ENCODE assay signal across 8 cellular contexts in the genomic region with DNA sequence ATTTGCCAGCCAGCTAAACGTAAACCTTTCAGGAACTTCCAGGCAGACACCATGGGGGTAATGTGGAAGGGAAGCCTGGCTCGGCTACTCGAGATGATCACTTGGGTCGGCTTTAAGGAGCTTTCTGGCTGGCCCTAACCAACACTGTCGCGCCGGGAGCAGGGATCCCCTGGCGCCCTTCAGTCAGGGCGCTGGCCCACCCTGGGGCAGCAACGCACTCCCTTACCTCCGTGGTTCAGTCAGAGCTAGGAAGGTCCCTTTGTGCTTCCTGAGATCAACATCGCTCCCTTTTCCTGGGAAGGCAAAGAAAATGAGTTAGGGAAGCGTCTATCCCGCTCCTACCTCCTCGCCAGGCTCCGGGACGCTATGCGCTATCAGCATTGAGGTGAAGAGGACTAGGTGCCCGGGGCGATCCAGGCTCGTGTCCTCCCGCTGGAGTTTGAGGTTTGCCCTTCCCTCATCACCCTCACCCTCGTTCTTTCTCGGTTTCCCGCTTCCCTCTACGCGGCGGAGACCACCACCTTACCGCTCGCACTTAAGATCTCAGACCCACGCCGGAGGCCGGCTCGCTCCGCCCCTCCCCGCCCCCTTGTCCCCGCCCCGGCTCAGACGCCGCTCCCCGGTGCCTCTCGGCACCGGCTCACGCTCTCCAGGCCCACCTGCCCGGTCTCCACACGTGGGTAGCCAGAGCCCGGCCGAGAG. TPM values are rescaled to one million over a fixed set of nuclear protein-coding genes. Genes with fewer than 3 reads are reported as not detected.
DNase-seq lines count a peak whose midpoint lies in the region; ATAC-seq, FAIRE-seq and TF ChIP-seq lines count a peak whose summit lies in the region.

No MANE protein-coding gene starts in this region.

- no peak overlapping the region for H3K27ac ChIP-seq in right cardiac atrium (ENCODE audit: low read length)
- peak overlapping the region; percentile 94 to 99 (median 98) for H3K27ac ChIP-seq in gastrocnemius medialis

- H3K27me3 Mint-ChIP-seq in activated naive CD4-positive, alpha-beta T cell treated with anti-CD3 and anti-CD28 coated beads, Interleukin-2, amount 50 U/mL, for 24 hours: no peaks in the 10 kb centered on the region
- H3K27me3 Mint-ChIP-seq in activated CD8-positive, alpha-beta T cell treated with anti-CD3 and anti-CD28 coated beads, Interleukin-2, amount 10 ng/mL, durations not matched to agents 7 days and 5 days (ENCODE audit: low read depth): no peaks in the 10 kb centered on the region

- FAIRE-seq in HTR-8/SVneo (lab: Jason Lieb, UNC): no peak

- intact Hi-C loops in right cardiac atrium (cut with DNase I): no loop called here
- intact Hi-C loops in gastrocnemius medialis (cut with DNase I; ENCODE audit: low total_unique reads): loop anchor here (5.0 to 10.0 kb wide), 3 partner anchors 71 to 273 kb away; a partner anchor contains a TSS

- TF ChIP-seq POLR2A in gastrocnemius medialis (IDR thresholded peaks at IDR 0.05): no peak

- in situ Hi-C loops in gastrocnemius medialis (cut with MboI; ENCODE audit: low sequenced_read_pairs in 4 of 4): loop anchor here in 1 of 4 donors (25.0 kb wide), 1 partner anchor 249 kb away; a partner anchor contains a TSS

- H3K4me1 ChIP-seq in right cardiac atrium (ENCODE audit: control insufficient read depth, insufficient read depth, low read length): peaks cover under 1% of the 10 kb centered on the region
- H3K4me1 ChIP-seq in gastrocnemius medialis: peaks cover 12 to 18% of the 10 kb centered on the region in 2 donors

- H3K27me3 ChIP-seq in right cardiac atrium (ENCODE audit: control insufficient read depth, insufficient read depth): no peaks in the 10 kb centered on the region
- no peaks in the 10 kb centered on the region for H3K27me3 ChIP-seq in gastrocnemius medialis

- H3K9me3 Mint-ChIP-seq in activated naive CD4-positive, alpha-beta T cell treated with anti-CD3 and anti-CD28 coated beads, Interleukin-2, amount 50 U/mL, for 24 hours: no peaks in the 10 kb centered on the region
- H3K9me3 Mint-ChIP-seq in activated CD8-positive, alpha-beta T cell treated with anti-CD3 and anti-CD28 coated beads, Interleukin-2, amount 10 ng/mL, durations not matched to agents 7 days and 5 days (ENCODE audit: insufficient read depth): no peaks in the 10 kb centered on the region

- TF ChIP-seq CTCF in gastrocnemius medialis (IDR thresholded peaks at IDR 0.05 in 4 of 5, conservative IDR thresholded peaks at IDR 0.05 in 1 of 5): no peak

- 4% methylated on average over 48 of the region's 48 CpGs for WGBS in right cardiac atrium

- peak overlapping the region; percentile 99 for H3K4me3 Mint-ChIP-seq in activated naive CD4-positive, alpha-beta T cell treated with anti-CD3 and anti-CD28 coated beads, Interleukin-2, amount 50 U/mL, for 24 hours
- peak overlapping the region; percentile 98 for H3K4me3 Mint-ChIP-seq in activated CD8-positive, alpha-beta T cell treated with anti-CD3 and anti-CD28 coated beads, Interleukin-2, amount 10 ng/mL, durations not matched to agents 7 days and 5 days

- H3K9me3 ChIP-seq in right cardiac atrium (ENCODE audit: control insufficient read depth, low read length) (no peaks in the 10 kb centered on the region), gastrocnemius medialis (no peaks in the 10 kb centered on the region)

- POLR2A ChIA-PET in activated CD8-positive, alpha-beta T cell treated with anti-CD3 and anti-CD28 coated beads, Interleukin-2, amount 10 ng/mL, durations not matched to agents 7 days and 5 days (lab: Charles Lee): interaction anchor here (0.7 to 1.3 kb wide), 10 partner anchors 8 to 224 kb away, joined by 3 to 6 read pairs (median 3); no protein-coding TSS in a partner anchor

- DNase-seq in activated naive CD4-positive, alpha-beta T cell (lab: John Stamatoyannopoulos, UW): no peak
- DNase-seq in HTR-8/SVneo (ENCODE audit: insufficient read length, low spot score) (peak; percentile 60), right cardiac atrium (no peak), gastrocnemius medialis (no peak), mucosa of gallbladder (ENCODE audit: low spot score) (no peak), NCI-H774 (lab: John Stamatoyannopoulos, UW) (no peak)
- DNase-seq in activated CD8-positive, alpha-beta T cell treated with anti-CD3 and anti-CD28 coated beads, Interleukin-2, amount 10 ng/mL, durations not matched to agents 7 days and 5 days: no peak

- H3K4me3 ChIP-seq in right cardiac atrium (ENCODE audit: low read length) (peak overlapping the region; percentile 91), gastrocnemius medialis (peak overlapping the region; percentile 83 to 94 (median 87))

- peaks cover 28% of the 10 kb centered on the region for H3K4me1 Mint-ChIP-seq in activated naive CD4-positive, alpha-beta T cell treated with anti-CD3 and anti-CD28 coated beads, Interleukin-2, amount 50 U/mL, for 24 hours
- peaks cover 42% of the 10 kb centered on the region for H3K4me1 Mint-ChIP-seq in activated CD8-positive, alpha-beta T cell treated with anti-CD3 and anti-CD28 coated beads, Interleukin-2, amount 10 ng/mL, durations not matched to agents 7 days and 5 days (ENCODE audit: low read depth)

- no peak for ATAC-seq in activated CD8-positive, alpha-beta T cell treated with anti-CD3 and anti-CD28 coated beads, Interleukin-2, amount 10 ng/mL, durations not matched to agents 7 days and 5 days
- peak in 1 of 2 donors; percentile 2 for ATAC-seq in right cardiac atrium
- ATAC-seq in gastrocnemius medialis: peak; percentile 28 to 31

- peak overlapping the region; percentile 71 for H3K27ac Mint-ChIP-seq in activated naive CD4-positive, alpha-beta T cell treated with anti-CD3 and anti-CD28 coated beads, Interleukin-2, amount 50 U/mL, for 24 hours
- peak overlapping the region; percentile 91 for H3K27ac Mint-ChIP-seq in activated CD8-positive, alpha-beta T cell treated with anti-CD3 and anti-CD28 coated beads, Interleukin-2, amount 10 ng/mL, durations not matched to agents 7 days and 5 days

- peaks cover 0 to 45% of the 10 kb centered on the region in 2 donors for H3K36me3 ChIP-seq in gastrocnemius medialis

- CTCF ChIA-PET in activated CD8-positive, alpha-beta T cell treated with anti-CD3 and anti-CD28 coated beads, Interleukin-2, amount 10 ng/mL, durations not matched to agents 7 days and 5 days (lab: Charles Lee): interaction anchor here (0.7 to 1.0 kb wide), 3 partner anchors 68 to 113 kb away, joined by 3 read pairs; no protein-coding TSS in a partner anchor

- peaks cover 6% of the 10 kb centered on the region for H3K36me3 Mint-ChIP-seq in activated naive CD4-positive, alpha-beta T cell treated with anti-CD3 and anti-CD28 coated beads, Interleukin-2, amount 50 U/mL, for 24 hours
- peaks cover 48% of the 10 kb centered on the region for H3K36me3 Mint-ChIP-seq in activated CD8-positive, alpha-beta T cell treated with anti-CD3 and anti-CD28 coated beads, Interleukin-2, amount 10 ng/mL, durations not matched to agents 7 days and 5 days (ENCODE audit: low read depth)

RNA-seq across cellular contexts. Expression of a gene that starts 0.4 kb away (rescaled TPM):
- 10 to 100 TPM; 60.2 to 64.7 TPM for total RNA-seq in activated CD8-positive, alpha-beta T cell treated with anti-CD3 and anti-CD28 coated beads, Interleukin-2, amount 10 ng/mL, durations not matched to agents 7 days and 5 days
- total RNA-seq in right cardiac atrium: 100 to 1,000 TPM; 124 to 177 (median 144) TPM
- polyA plus RNA-seq in right cardiac atrium: 256 TPM
- 100 to 1,000 TPM; 131 to 203 (median 171) TPM for total RNA-seq in gastrocnemius medialis
- 104 TPM for total RNA-seq in mucosa of gallbladder

RNA-seq across cellular contexts. Expression of a gene that starts 0.7 kb away (rescaled TPM):
- 10 to 100 TPM; 41.5 to 47.4 TPM for total RNA-seq in activated CD8-positive, alpha-beta T cell treated with anti-CD3 and anti-CD28 coated beads, Interleukin-2, amount 10 ng/mL, durations not matched to agents 7 days and 5 days
- total RNA-seq in right cardiac atrium (10 to 100 TPM in 3 of 4 donors, 1 to 10 TPM in 1; 8.1 to 14.1 (median 12.8) TPM), gastrocnemius medialis (10 to 100 TPM; 19.0 to 46.5 (median 32.5) TPM), mucosa of gallbladder (24.9 TPM)
- polyA plus RNA-seq in right cardiac atrium: 7.8 TPM

RNA-seq across cellular contexts. Expression of a gene that starts 5.8 kb away (rescaled TPM):
- total RNA-seq in activated CD8-positive, alpha-beta T cell treated with anti-CD3 and anti-CD28 coated beads, Interleukin-2, amount 10 ng/mL, durations not matched to agents 7 days and 5 days: 10 to 100 TPM; 83.7 to 85.1 TPM
- 10 to 100 TPM in 2 of 4 donors, 1 to 10 TPM in 2; 9.0 to 12.0 (median 10.0) TPM for total RNA-seq in right cardiac atrium
- polyA plus RNA-seq in right cardiac atrium: 6.0 TPM
- 10 to 100 TPM in 1 of 4 donors, 1 to 10 TPM in 3; 2.7 to 10.2 (median 7.1) TPM for total RNA-seq in gastrocnemius medialis
- total RNA-seq in mucosa of gallbladder: 26.7 TPM

RNA-seq across cellular contexts. Expression of a gene that starts 51.5 kb away (rescaled TPM):
- total RNA-seq in activated CD8-positive, alpha-beta T cell treated with anti-CD3 and anti-CD28 coated beads, Interleukin-2, amount 10 ng/mL, durations not matched to agents 7 days and 5 days: not detected
- total RNA-seq in right cardiac atrium (10 to 100 TPM in 1 of 4 donors, 1 to 10 TPM in 3; 9.4 to 17.3 (median 9.6) TPM), gastrocnemius medialis (under 1 TPM in 1 of 4 donors, not detected in 3; 0.20 TPM), mucosa of gallbladder (not detected)
- polyA plus RNA-seq in right cardiac atrium: 7.3 TPM
